32 cellular contexts compared by ENCODE assay signal in genomic region chr3:139016430-139017048, GRCh38. TPM values are rescaled to one million over a fixed set of nuclear protein-coding genes. Genes with fewer than 3 reads are reported as not detected.
A peak's percentile ranks its signal among the peaks of the same experiment; 100 is the strongest.
DNase-seq lines count a peak whose midpoint lies in the region; ATAC-seq, FAIRE-seq and TF ChIP-seq lines count a peak whose summit lies in the region.
"Had no signal": no experiment of that assay in that cellular context is flagged by ENCODE, and none has a peak within 500 bp of the region (broad histone marks: within the 10 kb centered on the region; RNA-seq: fewer than 3 reads in every experiment).

No MANE protein-coding gene starts in this region.

- in situ Hi-C loops in mammary epithelial cell (cut with MboI; ENCODE audit: low sequenced_read_pairs in 2 of 2) = no loop called here
- in situ Hi-C loops in GM12878 (cut with MboI) = no loop called here

- H3K27ac ChIP-seq in mammary epithelial cell (ENCODE audit: insufficient read depth, low read depth, low read length) (no peak overlapping the region), GM12878 (ENCODE audit: control insufficient read depth, insufficient read depth) (no peak overlapping the region)
- H3K27ac ChIP-seq: ascending aorta, cardiac muscle cell, colonic mucosa, foreskin keratinocyte, parathyroid adenoma, right atrium auricular region, spleen, transverse colon had no signal

- TF ChIP-seq RAD21 in GM12878 (IDR thresholded peaks at IDR 0.05; ENCODE audit: insufficient read depth, low read depth, low read length) = no peak

- H4K20me1 ChIP-seq in mammary epithelial cell (ENCODE audit: insufficient read depth, low read length) = no peaks in the 10 kb centered on the region
- H4K20me1 ChIP-seq in GM12878 (ENCODE audit: control insufficient read depth, insufficient read depth) = no peaks in the 10 kb centered on the region

- H3K36me3 Mint-ChIP-seq in MCF 10A (ENCODE audit: insufficient read depth, unreplicated experiment) = no peaks in the 10 kb centered on the region

- no TSS peak for BruUV-seq in MCF 10A (replicated peaks; lab: Mats Ljungman, UMichigan)
- BruUV-seq in mammary epithelial cell (replicated peaks; lab: Mats Ljungman, UMichigan) = no TSS peak
- no TSS peak for BruUV-seq in GM12878 (replicated peaks; lab: Mats Ljungman, UMichigan)

- peaks cover 7% of the 10 kb centered on the region for H3K9me3 ChIP-seq in mammary epithelial cell (replicated peaks; ENCODE audit: insufficient read depth, low read length)
- no peaks in the 10 kb centered on the region; the same call in 2 of the 3 replicates for H3K9me3 ChIP-seq in GM12878 (replicated peaks; ENCODE audit: control insufficient read depth, insufficient read depth, low read length)
- H3K9me3 ChIP-seq: colonic mucosa had no signal

- H3K9me3 Mint-ChIP-seq in MCF 10A (ENCODE audit: unreplicated experiment) = peaks cover 9% of the 10 kb centered on the region

- no peaks in the 10 kb centered on the region for H3K4me1 ChIP-seq in mammary epithelial cell (ENCODE audit: insufficient read depth, low read length)
- no peaks in the 10 kb centered on the region for H3K4me1 ChIP-seq in GM12878 (ENCODE audit: control insufficient read depth, insufficient read depth, low read length)
- H3K4me1 ChIP-seq: ascending aorta, colonic mucosa, foreskin keratinocyte, parathyroid adenoma, right atrium auricular region, spleen, transverse colon had no signal

- SMC1A ChIA-PET in GM12878 (lab: Charles Lee; ENCODE audit: uncharacterized antibody, unreplicated experiment) = interaction anchor here (1.1 to 1.4 kb wide), 2 partner anchors 88 to 93 kb away, joined by 3 read pairs; no protein-coding TSS in a partner anchor

- ATAC-seq in GM12878 (peak; percentile 95), omental fat pad (ENCODE audit: low FRiP score) (no peak)
- ATAC-seq in stimulated activated naive CD8-positive, alpha-beta T cell treated with anti-CD3 and anti-CD28 coated beads, Interleukin-15, Interleukin-2, amounts not matched to agents 100 U/mL and 50 U/mL, for 24 hours = no peak
- ATAC-seq: activated CD8-positive, alpha-beta T cell treated with anti-CD3 and anti-CD28 coated beads, Interleukin-2, amount 10 ng/mL, durations not matched to agents 7 days and 5 days; foreskin keratinocyte had no signal

- H3K36me3 ChIP-seq in mammary epithelial cell (ENCODE audit: insufficient read depth, low read length) (no peaks in the 10 kb centered on the region), GM12878 (ENCODE audit: control insufficient read depth in 2 of 2, insufficient read depth in 2 of 2, low read length in 1 of 2) (no peaks in the 10 kb centered on the region)
- H3K36me3 ChIP-seq: ascending aorta, cardiac muscle cell, colonic mucosa, right atrium auricular region, spleen, transverse colon had no signal

- 53% methylated on average over 3 of the region's 3 CpGs for WGBS in mammary epithelial cell (ENCODE audit: low coverage, missing lambda C conversion rate)
- WGBS in GM12878 (ENCODE audit: insufficient coverage, insufficient replicate concordance, low lambda C conversion rate, missing lambda C conversion rate) = 13% methylated on average over 3 of the region's 3 CpGs

- RAD21 ChIA-PET in GM12878 (lab: Charles Lee; ENCODE audit: unreplicated experiment) = no interaction called here

- no peaks in the 10 kb centered on the region for H3K27me3 Mint-ChIP-seq in MCF 10A (ENCODE audit: insufficient read depth, unreplicated experiment)

- no peak for TF ChIP-seq CTCF in MCF 10A (IDR thresholded peaks at IDR 0.05; ENCODE audit: unreplicated experiment)
- no peak for TF ChIP-seq CTCF in mammary epithelial cell (conservative IDR thresholded peaks at IDR 0.05 in 1 of 2, IDR thresholded peaks at IDR 0.05 in 1 of 2; ENCODE audit: extremely low read depth in 1 of 2, insufficient read depth in 1 of 2, low read depth in 1 of 2, low read length in 2 of 2)
- no peak for TF ChIP-seq CTCF in GM12878 (IDR thresholded peaks at IDR 0.05 in 2 of 3, conservative IDR thresholded peaks at IDR 0.05 in 1 of 3; ENCODE audit: control insufficient read depth in 2 of 3, extremely low read depth in 1 of 3, insufficient read depth in 1 of 3, low read depth in 3 of 3, low read length in 3 of 3)
- no peak for TF ChIP-seq CTCF in omental fat pad (IDR thresholded peaks at IDR 0.05)

- no peaks in the 10 kb centered on the region for H3K79me2 ChIP-seq in mammary epithelial cell (ENCODE audit: insufficient read depth, low read length)
- H3K79me2 ChIP-seq in GM12878 (ENCODE audit: control insufficient read depth, insufficient read depth, low read length) = no peaks in the 10 kb centered on the region
- H3K79me2 ChIP-seq: parathyroid adenoma had no signal

- no peak overlapping the region for H3K27ac Mint-ChIP-seq in MCF 10A (ENCODE audit: low read depth, unreplicated experiment)
- H3K27ac Mint-ChIP-seq: activated CD8-positive, alpha-beta T cell treated with anti-CD3 and anti-CD28 coated beads, Interleukin-2, amount 10 ng/mL, durations not matched to agents 7 days and 5 days; activated naive CD8-positive, alpha-beta T cell treated with anti-CD3 and anti-CD28 coated beads for 36 hours; nephron progenitor cell had no signal

- H3K4me3 ChIP-seq in mammary epithelial cell (replicated peaks in 1 of 3; ENCODE audit: insufficient read depth in 1 of 3, low read depth in 2 of 3, low read length in 3 of 3) (no peak overlapping the region), GM12878 (no peak overlapping the region)
- H3K4me3 ChIP-seq: ascending aorta, cardiac muscle cell, colonic mucosa, right atrium auricular region, spleen, transverse colon had no signal

- peak; percentile 1 for DNase-seq in MCF 10A (ENCODE audit: unreplicated experiment)
- DNase-seq in mammary epithelial cell = no peak
- DNase-seq in HT1080 (ENCODE audit: low read depth) = peak; percentile 11
- peak; percentile 55 for DNase-seq in GM12878 (ENCODE audit: low read depth, low spot score)
- no peak for DNase-seq in globus pallidus (ENCODE audit: low spot score)
- DNase-seq in NCI-H1436 treated with DMSO at 0.1 percent for 48 hours (lab: John Stamatoyannopoulos, UW) = no peak
- DNase-seq in stimulated activated naive CD8-positive, alpha-beta T cell treated with anti-CD3 and anti-CD28 coated beads, Interleukin-15, Interleukin-2, amounts not matched to agents 100 U/mL and 50 U/mL, for 24 hours = no peak
- no peak for DNase-seq in omental fat pad (ENCODE audit: low spot score)
- DNase-seq: activated CD8-positive, alpha-beta T cell treated with anti-CD3 and anti-CD28 coated beads, Interleukin-2, amount 10 ng/mL, durations not matched to agents 7 days and 5 days; activated effector memory CD4-positive, alpha-beta T cell treated with Interleukin-2 at 50 U/mL for 16 hours; activated naive CD8-positive, alpha-beta T cell treated with anti-CD3 and anti-CD28 coated beads for 36 hours; activated T-cell treated with anti-CD3 and anti-CD28 coated beads for 4 hours; C1 segment of cervical spinal cord; colonic mucosa; COR-L47; effector CD8-positive, alpha-beta T cell; EL; erythroblast; foreskin keratinocyte; Karpas-422; NCI-H187 treated with DMSO at 0.1 percent for 48 hours; NCI-H345; NCI-H82; nephron progenitor cell; spleen; transverse colon had no signal

- H3K27me3 ChIP-seq in mammary epithelial cell (ENCODE audit: insufficient read depth, low read length) (no peaks in the 10 kb centered on the region), GM12878 (replicated peaks in 1 of 2; ENCODE audit: control insufficient read depth in 2 of 2, insufficient read depth in 2 of 2, low read length in 1 of 2) (no peaks in the 10 kb centered on the region)
- H3K27me3 ChIP-seq: ascending aorta, cardiac muscle cell, colonic mucosa, foreskin keratinocyte, right atrium auricular region, transverse colon had no signal

- FAIRE-seq in GM12878 (lab: Jason Lieb, UNC) = no peak

- H2AFZ ChIP-seq in mammary epithelial cell (ENCODE audit: low read depth, low read length) (no peak overlapping the region), GM12878 (ENCODE audit: control insufficient read depth, low read depth, low read length) (no peak overlapping the region)
- H2AFZ ChIP-seq: parathyroid adenoma had no signal

- intact Hi-C loops in MCF 10A (cut with micrococcal nuclease) (no loop called here), mammary epithelial cell (cut with micrococcal nuclease) (no loop called here), GM12878 (cut with micrococcal nuclease; ENCODE audit: unreplicated experiment) (no loop called here)

- peak in 1 of 2 experiments; percentile 17; a peak in 2 of 4 replicates for TF ChIP-seq EP300 in GM12878 (IDR thresholded peaks at IDR 0.05; ENCODE audit: borderline replicate concordance in 1 of 2, control insufficient read depth in 1 of 2, low read depth in 2 of 2, low read length in 2 of 2)

- no peak for TF ChIP-seq POLR2A in GM12878 (IDR thresholded peaks at IDR 0.05; ENCODE audit: low read depth, low read length)

- dilution Hi-C loops in mammary epithelial cell (cut with HindIII; ENCODE audit: low sequenced_read_pairs) = no loop called here

- CTCF ChIA-PET in MCF 10A (lab: Yijun Ruan, JAX) = interaction anchor here (0.9 to 1.6 kb wide), 4 partner anchors 14 to 321 kb away, joined by 3 to 5 read pairs (median 3); no protein-coding TSS in a partner anchor
- CTCF ChIA-PET in mammary epithelial cell (lab: Charles Lee; ENCODE audit: low non-redundant PET) = no interaction called here
- CTCF ChIA-PET in GM12878 (lab: Yijun Ruan, JAX) = no interaction called here

- H3K9ac ChIP-seq in mammary epithelial cell (ENCODE audit: insufficient read depth, low read length) = no peak overlapping the region
- no peak overlapping the region for H3K9ac ChIP-seq in GM12878 (ENCODE audit: control insufficient read depth, insufficient read depth, low read length)
- H3K9ac ChIP-seq: parathyroid adenoma had no signal

- H3K4me1 Mint-ChIP-seq in MCF 10A (ENCODE audit: insufficient read depth, unreplicated experiment) = peaks cover 5% of the 10 kb centered on the region
- H3K4me1 Mint-ChIP-seq: activated naive CD8-positive, alpha-beta T cell treated with anti-CD3 and anti-CD28 coated beads for 36 hours; nephron progenitor cell had no signal

- no peak overlapping the region for H3K4me2 ChIP-seq in mammary epithelial cell (ENCODE audit: insufficient read depth, low read depth, low read length)
- no peak overlapping the region for H3K4me2 ChIP-seq in GM12878 (ENCODE audit: control insufficient read depth, insufficient read depth)

- no peak overlapping the region for H3K4me3 Mint-ChIP-seq in MCF 10A (ENCODE audit: unreplicated experiment)
- H3K4me3 Mint-ChIP-seq: activated CD8-positive, alpha-beta T cell treated with anti-CD3 and anti-CD28 coated beads, Interleukin-2, amount 10 ng/mL, durations not matched to agents 7 days and 5 days; activated naive CD8-positive, alpha-beta T cell treated with anti-CD3 and anti-CD28 coated beads for 36 hours; nephron progenitor cell had no signal

- POLR2A ChIA-PET in MCF 10A (lab: Yijun Ruan, JAX) = no interaction called here
- POLR2A ChIA-PET in GM12878 (lab: Charles Lee) = no interaction called here

RNA-seq across cellular contexts. Expression of gene PRR23B, which starts 4.2 kb away (rescaled TPM):
- total RNA-seq in MCF 10A (2022) (not detected in 2 replicates), mammary epithelial cell (not detected), GM12878 (2014; rRNA removed) (not detected in 2 replicates), GM12878 (2014; rRNA removed; fragmentation: Illumina TruSeq; extraction: Trizol) (not detected in 2 replicates), GM12878 (2021) (not detected in 2 replicates), omental fat pad (not detected)
- polyA plus RNA-seq in mammary epithelial cell (not detected), GM12878 (2011; rRNA removed) (not detected in 2 replicates), GM12878 (2014; fragmentation: Illumina TruSeq; extraction: Trizol) (not detected in 2 replicates), GM12878 (2014; fragmentation: Nextera tagmentation; extraction: Ambion mirVana) (not detected), GM12878 (2014; rRNA removed) (not detected in 2 replicates), GM12878 (2016; fragmentation: Nextera tagmentation; extraction: Ambion mirVana) (not detected)
- polyA minus RNA-seq in mammary epithelial cell = not detected
- total RNA-seq in HT1080 (2014; rRNA removed; shearing (Covaris generic)) = not detected in 2 replicates
- polyA plus RNA-seq in HT1080 (2015; cell fraction: cytosol; rRNA removed) = not detected in 2 replicates
- not detected in 2 replicates for polyA plus RNA-seq in HT1080 (2015; cell fraction: nucleus; rRNA removed)
- not detected in 2 replicates for total RNA-seq in GM12878 (2013; cell fraction: nucleolus; rRNA removed)
- polyA plus RNA-seq in GM12878 (2011; ENCODE audit: low read depth) = not detected
- polyA plus RNA-seq in GM12878 (2011; cell fraction: cytosol; rRNA removed) = not detected in 2 replicates
- polyA plus RNA-seq in GM12878 (2011; cell fraction: nucleus; rRNA removed) = not detected in 2 replicates
- polyA plus RNA-seq in GM12878 (2012) = not detected in 2 replicates
- not detected in 2 replicates for polyA minus RNA-seq in GM12878 (2011; rRNA and poly(A)+ RNA removed)
- not detected in 2 replicates for polyA minus RNA-seq in GM12878 (2011; cell fraction: cytosol; rRNA and poly(A)+ RNA removed)
- polyA minus RNA-seq in GM12878 (2011; cell fraction: nucleus; rRNA and poly(A)+ RNA removed) = not detected in 2 replicates
- total RNA-seq: activated CD8-positive, alpha-beta T cell treated with anti-CD3 and anti-CD28 coated beads, Interleukin-2, amount 10 ng/mL, durations not matched to agents 7 days and 5 days; activated naive CD8-positive, alpha-beta T cell treated with anti-CD3 and anti-CD28 coated beads for 36 hours; ascending aorta; cardiac muscle cell; colonic mucosa; foreskin keratinocyte; right atrium auricular region; spleen; T-helper 2 cell treated with Interferon-gamma antibody and Interleukin-4, amounts not matched to agents 100 ng/mL and 5 ng/mL, for 36 hours; transverse colon had no signal
- polyA plus RNA-seq: AG04450, cardiac muscle cell, foreskin keratinocyte, spleen had no signal

RNA-seq across cellular contexts. Expression of gene PRR23A, which starts 10.5 kb away (rescaled TPM):
- total RNA-seq in MCF 10A (2022) (not detected in 2 replicates), mammary epithelial cell (not detected), GM12878 (2014; rRNA removed) (not detected in 2 replicates), GM12878 (2014; rRNA removed; fragmentation: Illumina TruSeq; extraction: Trizol) (not detected in 2 replicates), GM12878 (2021) (not detected in 2 replicates), omental fat pad (not detected)
- polyA plus RNA-seq in mammary epithelial cell (not detected), GM12878 (2011; rRNA removed) (not detected in 2 replicates), GM12878 (2014; fragmentation: Illumina TruSeq; extraction: Trizol) (not detected in 2 replicates), GM12878 (2014; fragmentation: Nextera tagmentation; extraction: Ambion mirVana) (not detected), GM12878 (2014; rRNA removed) (not detected in 2 replicates), GM12878 (2016; fragmentation: Nextera tagmentation; extraction: Ambion mirVana) (not detected)
- polyA minus RNA-seq in mammary epithelial cell = not detected
- total RNA-seq in HT1080 (2014; rRNA removed; shearing (Covaris generic)) = not detected in 2 replicates
- not detected in 2 replicates for polyA plus RNA-seq in HT1080 (2015; cell fraction: cytosol; rRNA removed)
- not detected in 2 replicates for polyA plus RNA-seq in HT1080 (2015; cell fraction: nucleus; rRNA removed)
- not detected in 2 replicates for total RNA-seq in GM12878 (2013; cell fraction: nucleolus; rRNA removed)
- not detected for polyA plus RNA-seq in GM12878 (2011; ENCODE audit: low read depth)
- polyA plus RNA-seq in GM12878 (2011; cell fraction: cytosol; rRNA removed) = not detected in 2 replicates
- not detected in 2 replicates for polyA plus RNA-seq in GM12878 (2011; cell fraction: nucleus; rRNA removed)
- polyA plus RNA-seq in GM12878 (2012) = not detected in 2 replicates
- not detected in 2 replicates for polyA minus RNA-seq in GM12878 (2011; rRNA and poly(A)+ RNA removed)
- polyA minus RNA-seq in GM12878 (2011; cell fraction: cytosol; rRNA and poly(A)+ RNA removed) = not detected in 2 replicates
- polyA minus RNA-seq in GM12878 (2011; cell fraction: nucleus; rRNA and poly(A)+ RNA removed) = not detected in 2 replicates
- total RNA-seq: activated CD8-positive, alpha-beta T cell treated with anti-CD3 and anti-CD28 coated beads, Interleukin-2, amount 10 ng/mL, durations not matched to agents 7 days and 5 days; activated naive CD8-positive, alpha-beta T cell treated with anti-CD3 and anti-CD28 coated beads for 36 hours; ascending aorta; cardiac muscle cell; colonic mucosa; foreskin keratinocyte; right atrium auricular region; spleen; T-helper 2 cell treated with Interferon-gamma antibody and Interleukin-4, amounts not matched to agents 100 ng/mL and 5 ng/mL, for 36 hours; transverse colon had no signal
- polyA plus RNA-seq: AG04450, cardiac muscle cell, foreskin keratinocyte, spleen had no signal

RNA-seq across cellular contexts. Expression of gene PRR23C, which starts 28.2 kb away (rescaled TPM):
- total RNA-seq in MCF 10A (2022) (not detected in 2 replicates), mammary epithelial cell (not detected), GM12878 (2014; rRNA removed) (not detected in 2 replicates), GM12878 (2014; rRNA removed; fragmentation: Illumina TruSeq; extraction: Trizol) (not detected in 2 replicates), GM12878 (2021) (not detected in 2 replicates), omental fat pad (not detected)
- polyA plus RNA-seq in mammary epithelial cell (not detected), GM12878 (2011; rRNA removed) (not detected in 2 replicates), GM12878 (2014; fragmentation: Illumina TruSeq; extraction: Trizol) (not detected in 2 replicates), GM12878 (2014; fragmentation: Nextera tagmentation; extraction: Ambion mirVana) (not detected), GM12878 (2014; rRNA removed) (not detected in 2 replicates), GM12878 (2016; fragmentation: Nextera tagmentation; extraction: Ambion mirVana) (not detected)
- not detected for polyA minus RNA-seq in mammary epithelial cell
- total RNA-seq in HT1080 (2014; rRNA removed; shearing (Covaris generic)) = not detected in 2 replicates
- not detected in 2 replicates for polyA plus RNA-seq in HT1080 (2015; cell fraction: cytosol; rRNA removed)
- not detected in 2 replicates for polyA plus RNA-seq in HT1080 (2015; cell fraction: nucleus; rRNA removed)
- not detected in 2 replicates for total RNA-seq in GM12878 (2013; cell fraction: nucleolus; rRNA removed)
- not detected for polyA plus RNA-seq in GM12878 (2011; ENCODE audit: low read depth)
- polyA plus RNA-seq in GM12878 (2011; cell fraction: cytosol; rRNA removed) = not detected in 2 replicates
- polyA plus RNA-seq in GM12878 (2011; cell fraction: nucleus; rRNA removed) = not detected in 2 replicates
- not detected in 2 replicates for polyA plus RNA-seq in GM12878 (2012)
- polyA minus RNA-seq in GM12878 (2011; rRNA and poly(A)+ RNA removed) = not detected in 2 replicates
- not detected in 2 replicates for polyA minus RNA-seq in GM12878 (2011; cell fraction: cytosol; rRNA and poly(A)+ RNA removed)
- polyA minus RNA-seq in GM12878 (2011; cell fraction: nucleus; rRNA and poly(A)+ RNA removed) = not detected in 2 replicates
- total RNA-seq: activated CD8-positive, alpha-beta T cell treated with anti-CD3 and anti-CD28 coated beads, Interleukin-2, amount 10 ng/mL, durations not matched to agents 7 days and 5 days; activated naive CD8-positive, alpha-beta T cell treated with anti-CD3 and anti-CD28 coated beads for 36 hours; ascending aorta; cardiac muscle cell; colonic mucosa; foreskin keratinocyte; right atrium auricular region; spleen; T-helper 2 cell treated with Interferon-gamma antibody and Interleukin-4, amounts not matched to agents 100 ng/mL and 5 ng/mL, for 36 hours; transverse colon had no signal
- polyA plus RNA-seq: AG04450, cardiac muscle cell, foreskin keratinocyte, spleen had no signal

Comparison
In these comparisons a context has a peak if more than half of its experiments do, and no peak if none do; other contexts are left out.
1. DNase-seq: peak in MCF 10A (single experiment), HT1080 (single experiment) and GM12878 (single experiment); none in mammary epithelial cell (single experiment), globus pallidus (single experiment), NCI-H1436 treated with DMSO at 0.1 percent for 48 hours (single experiment), stimulated activated naive CD8-positive, alpha-beta T cell treated with anti-CD3 and anti-CD28 coated beads, Interleukin-15, Interleukin-2, amounts not matched to agents 100 U/mL and 50 U/mL, for 24 hours (single experiment) and omental fat pad (single experiment).